ENCODE assay signal across 32 cellular contexts in the genomic region with DNA sequence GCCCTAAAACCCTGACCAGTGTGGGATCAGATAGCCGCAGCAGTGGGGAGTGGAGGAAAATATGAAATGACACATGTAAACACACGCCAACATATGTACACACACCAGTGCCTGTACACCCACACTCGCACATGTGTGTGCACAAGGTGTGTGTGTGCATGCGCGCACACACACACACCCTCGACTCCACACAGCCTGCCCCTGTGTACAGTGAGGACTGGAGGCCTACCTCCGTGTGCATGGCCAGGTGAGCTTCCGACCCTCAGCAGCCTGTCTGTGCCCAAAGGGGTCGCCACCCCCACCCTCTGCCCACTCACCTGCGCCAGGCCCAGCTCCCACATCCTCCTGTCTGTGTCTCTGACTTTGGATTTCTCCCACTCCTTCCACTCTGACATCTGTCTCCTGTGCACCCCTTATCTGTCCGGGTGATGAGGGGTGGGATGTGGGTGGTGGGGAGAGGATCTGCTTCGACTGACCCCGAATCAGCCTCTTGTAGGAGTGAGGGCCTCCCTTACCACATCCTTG.
"Had no signal": no experiment of that assay in that cellular context is flagged by ENCODE, and none has a peak within 500 bp of the region (broad histone marks: within the 10 kb centered on the region; RNA-seq: fewer than 3 reads in every experiment).

No MANE protein-coding gene starts in this region.

- H3K27me3 Mint-ChIP-seq: activated B cell treated with CpG ODN at 0.5 μM for 24 hours; activated CD4-positive, alpha-beta memory T cell treated with anti-CD3 and anti-CD28 coated beads, Interleukin-2, amount 10 ng/mL, durations not matched to agents 7 days and 5 days; activated CD4-positive, alpha-beta T cell treated with anti-CD3 and anti-CD28 coated beads, Interleukin-2, amount 10 ng/mL, durations not matched to agents 24 days and 14 days; activated naive CD4-positive, alpha-beta T cell treated with anti-CD3 and anti-CD28 coated beads, Interleukin-2, amount 50 U/mL, for 24 hours; activated naive CD8-positive, alpha-beta T cell treated with anti-CD3 and anti-CD28 coated beads for 36 hours; activated naive CD8-positive, alpha-beta T cell treated with anti-CD3 and anti-CD28 coated beads, Interleukin-2, amount 50 U/mL, for 24 hours; T-helper 17 cell had no signal

- H3K36me3 Mint-ChIP-seq: activated naive CD4-positive, alpha-beta T cell treated with anti-CD3 and anti-CD28 coated beads, Interleukin-2, amount 50 U/mL, for 24 hours; activated naive CD8-positive, alpha-beta T cell treated with anti-CD3 and anti-CD28 coated beads for 36 hours had no signal

- H3K4me3 Mint-ChIP-seq: activated B cell treated with CpG ODN at 0.5 μM for 24 hours; activated CD4-positive, alpha-beta memory T cell treated with anti-CD3 and anti-CD28 coated beads, Interleukin-2, amount 10 ng/mL, durations not matched to agents 7 days and 5 days; activated CD4-positive, alpha-beta T cell treated with anti-CD3 and anti-CD28 coated beads, Interleukin-2, amount 10 ng/mL, durations not matched to agents 24 days and 14 days; activated naive CD4-positive, alpha-beta T cell treated with anti-CD3 and anti-CD28 coated beads for 36 hours; activated naive CD4-positive, alpha-beta T cell treated with anti-CD3 and anti-CD28 coated beads, Interleukin-2, amount 50 U/mL, for 24 hours; activated naive CD8-positive, alpha-beta T cell treated with anti-CD3 and anti-CD28 coated beads for 36 hours; activated naive CD8-positive, alpha-beta T cell treated with anti-CD3 and anti-CD28 coated beads, Interleukin-2, amount 50 U/mL, for 24 hours; activated T-cell treated with anti-CD3 and anti-CD28 coated beads, Interleukin-2, amount 50 U/mL, for 4 hours; activated T-helper 1 cell treated with anti-CD3 and anti-CD28 coated beads, Interleukin-12 subunit alpha, Interleukin-12 subunit beta, Interleukin-2, Interleukin-4 antibody, amounts not matched to agents 30 ng/mL and 10 ng/mL and 1 ng/mL, durations not matched to agents 14 hours and 24 hours and 36 hours; dendritic cell treated with granulocyte-macrophage colony-stimulating factor and Interleukin-4, amounts not matched to agents 40 ng/mL and 50 ng/mL, for 4 days; endodermal cell; T-helper 17 cell; T-helper 2 cell treated with Interferon-gamma antibody and Interleukin-4, amounts not matched to agents 5 μg/mL and 100 μg/mL, for 36 hours had no signal

- H3K9me3 ChIP-seq: adrenal gland, body of pancreas had no signal

- H3K4me3 ChIP-seq: adrenal gland, body of pancreas, cardiac muscle cell, coronary artery, dorsolateral prefrontal cortex had no signal

- H3K27me3 ChIP-seq: adrenal gland, body of pancreas, cardiac muscle cell, dorsolateral prefrontal cortex had no signal

- ATAC-seq: activated CD4-positive, CD25-positive, alpha-beta regulatory T cell treated with anti-CD3 and anti-CD28 coated beads, Interleukin-2, amount 50 U/mL, for 24 hours; activated naive CD8-positive, alpha-beta T cell treated with anti-CD3 and anti-CD28 coated beads, Interleukin-2, amount 50 U/mL, for 24 hours; activated T-cell treated with anti-CD3 and anti-CD28 coated beads, Interleukin-2, amount 50 U/mL, for 4 hours; body of pancreas; esophagus mucosa; T-helper 17 cell had no signal

- H3K36me3 ChIP-seq: adrenal gland, cardiac muscle cell, WERI-Rb-1 had no signal

- H3K27ac ChIP-seq: adrenal gland, body of pancreas, cardiac muscle cell, coronary artery, dorsolateral prefrontal cortex, WERI-Rb-1 had no signal

- H3K27ac Mint-ChIP-seq: activated B cell treated with CpG ODN at 0.5 μM for 24 hours; activated CD4-positive, alpha-beta memory T cell treated with anti-CD3 and anti-CD28 coated beads, Interleukin-2, amount 10 ng/mL, durations not matched to agents 7 days and 5 days; activated CD4-positive, alpha-beta T cell treated with anti-CD3 and anti-CD28 coated beads, Interleukin-2, amount 10 ng/mL, durations not matched to agents 24 days and 14 days; activated naive CD4-positive, alpha-beta T cell treated with anti-CD3 and anti-CD28 coated beads for 36 hours; activated naive CD4-positive, alpha-beta T cell treated with anti-CD3 and anti-CD28 coated beads, Interleukin-2, amount 50 U/mL, for 24 hours; activated naive CD8-positive, alpha-beta T cell treated with anti-CD3 and anti-CD28 coated beads for 36 hours; activated naive CD8-positive, alpha-beta T cell treated with anti-CD3 and anti-CD28 coated beads, Interleukin-2, amount 50 U/mL, for 24 hours; activated T-helper 1 cell treated with anti-CD3 and anti-CD28 coated beads, Interleukin-12 subunit alpha, Interleukin-12 subunit beta, Interleukin-2, Interleukin-4 antibody, amounts not matched to agents 30 ng/mL and 10 ng/mL and 1 ng/mL, durations not matched to agents 14 hours and 24 hours and 36 hours; activated T-helper 2 cell treated with anti-CD3 and anti-CD28 coated beads, Interferon-gamma antibody, Interleukin-2, Interleukin-4, amounts not matched to agents 10 μg/mL and 5 μg/mL and 100 μg/mL, durations not matched to agents 14 hours and 24 hours and 36 hours; dendritic cell treated with granulocyte-macrophage colony-stimulating factor and Interleukin-4, amounts not matched to agents 40 ng/mL and 50 ng/mL, for 4 days; endodermal cell; T-helper 17 cell; T-helper 2 cell treated with Interferon-gamma antibody and Interleukin-4, amounts not matched to agents 5 μg/mL and 100 μg/mL, for 36 hours had no signal

- H3K9me3 Mint-ChIP-seq: activated B cell treated with CpG ODN at 0.5 μM for 24 hours; activated CD4-positive, alpha-beta memory T cell treated with anti-CD3 and anti-CD28 coated beads, Interleukin-2, amount 10 ng/mL, durations not matched to agents 7 days and 5 days; activated CD4-positive, alpha-beta T cell treated with anti-CD3 and anti-CD28 coated beads, Interleukin-2, amount 10 ng/mL, durations not matched to agents 24 days and 14 days; activated naive CD4-positive, alpha-beta T cell treated with anti-CD3 and anti-CD28 coated beads for 36 hours; activated naive CD4-positive, alpha-beta T cell treated with anti-CD3 and anti-CD28 coated beads, Interleukin-2, amount 50 U/mL, for 24 hours; activated naive CD8-positive, alpha-beta T cell treated with anti-CD3 and anti-CD28 coated beads for 36 hours; activated naive CD8-positive, alpha-beta T cell treated with anti-CD3 and anti-CD28 coated beads, Interleukin-2, amount 50 U/mL, for 24 hours; activated T-cell treated with anti-CD3 and anti-CD28 coated beads, Interleukin-2, amount 50 U/mL, for 4 hours; activated T-helper 1 cell treated with anti-CD3 and anti-CD28 coated beads, Interleukin-12 subunit alpha, Interleukin-12 subunit beta, Interleukin-2, Interleukin-4 antibody, amounts not matched to agents 30 ng/mL and 10 ng/mL and 1 ng/mL, durations not matched to agents 14 hours and 24 hours and 36 hours; activated T-helper 2 cell treated with anti-CD3 and anti-CD28 coated beads, Interferon-gamma antibody, Interleukin-2, Interleukin-4, amounts not matched to agents 10 μg/mL and 5 μg/mL and 100 μg/mL, durations not matched to agents 14 hours and 24 hours and 36 hours; dendritic cell treated with granulocyte-macrophage colony-stimulating factor and Interleukin-4, amounts not matched to agents 40 ng/mL and 50 ng/mL, for 4 days; endodermal cell; T-helper 2 cell treated with Interferon-gamma antibody and Interleukin-4, amounts not matched to agents 5 μg/mL and 100 μg/mL, for 36 hours had no signal

- H3K4me1 ChIP-seq: adrenal gland had no signal

- DNase-seq: activated B cell treated with CpG ODN at 0.5 μM for 24 hours; activated CD4-positive, alpha-beta memory T cell treated with anti-CD3 and anti-CD28 coated beads, Interleukin-2, amount 10 ng/mL, durations not matched to agents 7 days and 5 days; activated CD4-positive, alpha-beta T cell treated with anti-CD3 and anti-CD28 coated beads, Interleukin-2, amount 10 ng/mL, durations not matched to agents 24 days and 14 days; activated CD4-positive, alpha-beta T cell treated with anti-CD3 and anti-CD28 coated beads, Interleukin-2, amount 50 U/mL, for 4 hours; activated CD8-positive, alpha-beta memory T cell treated with anti-CD3 and anti-CD28 coated beads, Interleukin-2, amount 50 U/mL, for 48 hours; activated effector memory CD4-positive, alpha-beta T cell treated with anti-CD3 and anti-CD28 coated beads, Interleukin-2, amount 50 U/mL, for 16 hours; activated naive CD4-positive, alpha-beta T cell treated with anti-CD3 and anti-CD28 coated beads for 36 hours; activated naive CD8-positive, alpha-beta T cell treated with anti-CD3 and anti-CD28 coated beads for 36 hours; activated naive CD8-positive, alpha-beta T cell treated with anti-CD3 and anti-CD28 coated beads, Interleukin-2, amount 50 U/mL, for 24 hours; activated T-cell treated with anti-CD3 and anti-CD28 coated beads, Interleukin-2, amount 50 U/mL, for 4 hours; adrenal gland; amygdala; body of pancreas; central memory CD4-positive, alpha-beta T cell; cerebellar nuclear complex; dorsolateral prefrontal cortex; effector memory CD4-positive, alpha-beta T cell; endodermal cell; foreskin fibroblast; T-helper 1 cell; T-helper 17 cell; T1000; WERI-Rb-1 had no signal
